ENCODE assay signal across 36 cellular contexts in genomic region chr4:178664636-178665035, GRCh38.
"Had no signal": no experiment of that assay in that cellular context is flagged by ENCODE, and none has a peak within 500 bp of the region (broad histone marks: within the 10 kb centered on the region; RNA-seq: fewer than 3 reads in every experiment).

No MANE protein-coding gene starts in this region.

- DNase-seq: Kasumi-1, MG63, MM.1S, MV-4-11, NCI-H1048, NCI-H1092, NCI-H1092 treated with DMSO at 0.1 percent for 48 hours, NCI-H1105, NCI-H1105 treated with DMSO at 0.1 percent for 48 hours, NCI-H1417, NCI-H1417 treated with DMSO at 0.1 percent for 48 hours, NCI-H1436, NCI-H1436 treated with DMSO at 0.1 percent for 48 hours, NCI-H146, NCI-H1694, NCI-H1694 treated with DMSO at 0.1 percent for 48 hours, NCI-H187, NCI-H187 treated with DMSO at 0.1 percent for 48 hours, NCI-H1930, NCI-H2029, NCI-H2029 treated with DMSO at 0.1 percent for 48 hours, NCI-H2081, NCI-H2081 treated with DMSO at 0.1 percent for 48 hours, NCI-H2107, NCI-H2171, NCI-H2171 treated with DMSO at 0.1 percent for 48 hours, NCI-H2227 treated with DMSO at 0.1 percent for 48 hours, NCI-H226, NCI-H345, NCI-H446, NCI-H446 treated with DMSO at 0.1 percent for 48 hours, NCI-H510A, NCI-H510A treated with DMSO at 0.1 percent for 48 hours, NCI-H524, NCI-H524 treated with DMSO at 0.1 percent for 48 hours, NCI-H526 had no signal
